In genomic region chr12:83856803-83857202, GRCh38 we compare ENCODE assay signal across 28 cellular contexts.
DNase-seq lines count a peak whose midpoint lies in the region; FAIRE-seq and TF ChIP-seq lines count a peak whose summit lies in the region.
"Had no signal": no experiment of that assay in that cellular context is flagged by ENCODE, and none has a peak within 500 bp of the region (broad histone marks: within the 10 kb centered on the region; RNA-seq: fewer than 3 reads in every experiment).

No MANE protein-coding gene starts in this region.

- POLR2A ChIA-PET in HEK293 (lab: Yijun Ruan, JAX): no interaction called here

- H3K9me3 ChIP-seq in HEK293 (ENCODE audit: control insufficient read depth, insufficient read depth, low read depth, low read length): no peaks in the 10 kb centered on the region
- H3K9me3 ChIP-seq in adipocyte (ENCODE audit: control insufficient read depth, low read length): peaks cover 15% of the 10 kb centered on the region

- no peak overlapping the region for H3K27ac ChIP-seq in HEK293 (ENCODE audit: extremely low read depth, low read depth, low read length)
- H3K27ac ChIP-seq: BLaER1 had no signal

- DNase-seq in OCI-M1 (lab: John Stamatoyannopoulos, UW) (peak; percentile 17), adipocyte (ENCODE audit: low read depth) (no peak), frontal cortex (ENCODE audit: low spot score in 2 of 2) (no peak), mesothelial cell of epicardium (ENCODE audit: low spot score in 2 of 2, unreplicated experiment in 2 of 2) (no peak), SHP77 (lab: John Stamatoyannopoulos, UW) (no peak)
- DNase-seq in activated naive CD4-positive, alpha-beta T cell treated with anti-CD3 and anti-CD28 coated beads, Interleukin-2, amount 10 ng/mL, durations not matched to agents 7 days and 5 days: no peak
- DNase-seq: 8988T; ACHN; BE2C; C1 segment of cervical spinal cord; CD4-positive, alpha-beta memory T cell; CD4-positive, CD25-positive, alpha-beta regulatory T cell; CD8-positive, alpha-beta memory T cell; COR-L47; DMS 273 treated with DMSO at 0.1 percent for 48 hours; DMS153; DMS53; DMS79; DND-41; EL; GDM1 had no signal

- peaks cover 33% of the 10 kb centered on the region for H3K9me3 Mint-ChIP-seq in mesothelial cell of epicardium
- peaks cover 17% of the 10 kb centered on the region for H3K9me3 Mint-ChIP-seq in activated naive CD4-positive, alpha-beta T cell treated with anti-CD3 and anti-CD28 coated beads, Interleukin-2, amount 10 ng/mL, durations not matched to agents 7 days and 5 days

- H3K36me3 ChIP-seq in HEK293 (ENCODE audit: control insufficient read depth in 2 of 2, insufficient read depth in 1 of 2, low read length in 2 of 2): no peaks in the 10 kb centered on the region
- no peaks in the 10 kb centered on the region for H3K36me3 ChIP-seq in adipocyte (ENCODE audit: control insufficient read depth, insufficient read depth, low read length, severe bottlenecking)
- H3K36me3 ChIP-seq: BE2C, BLaER1 had no signal

- FAIRE-seq in frontal cortex (lab: Jason Lieb, UNC): peak; percentile 61
- FAIRE-seq: A204.1, GM12878, GM12892, GM18507 had no signal

- CTCF ChIA-PET in HEK293 (lab: Yijun Ruan, JAX): no interaction called here
- CTCF ChIA-PET in activated naive CD4-positive, alpha-beta T cell treated with anti-CD3 and anti-CD28 coated beads, Interleukin-2, amount 10 ng/mL, durations not matched to agents 7 days and 5 days (lab: Charles Lee): no interaction called here

- H3K27me3 ChIP-seq in adipocyte (replicated peaks; ENCODE audit: control insufficient read depth, insufficient read depth, low read length): no peaks in the 10 kb centered on the region
- H3K27me3 ChIP-seq: BE2C, BLaER1 had no signal

- H3K4me3 Mint-ChIP-seq in mesothelial cell of epicardium: no peak overlapping the region
- H3K4me3 Mint-ChIP-seq in activated naive CD4-positive, alpha-beta T cell treated with anti-CD3 and anti-CD28 coated beads, Interleukin-2, amount 10 ng/mL, durations not matched to agents 7 days and 5 days: no peak overlapping the region
- H3K4me3 Mint-ChIP-seq: CD14-positive monocyte; CD4-positive, alpha-beta memory T cell; CD8-positive, alpha-beta memory T cell had no signal

- TF ChIP-seq CTCF in HEK293 (tag by site-specific recombination; IDR thresholded peaks at IDR 0.05): no peak
- no peak for TF ChIP-seq CTCF in mesothelial cell of epicardium (IDR thresholded peaks at IDR 0.05; ENCODE audit: unreplicated experiment)

- no peak overlapping the region for H3K27ac Mint-ChIP-seq in mesothelial cell of epicardium
- no peak overlapping the region for H3K27ac Mint-ChIP-seq in activated naive CD4-positive, alpha-beta T cell treated with anti-CD3 and anti-CD28 coated beads, Interleukin-2, amount 10 ng/mL, durations not matched to agents 7 days and 5 days
- H3K27ac Mint-ChIP-seq: CD4-positive, alpha-beta memory T cell; CD4-positive, CD25-positive, alpha-beta regulatory T cell; CD8-positive, alpha-beta memory T cell had no signal

- H3K9ac ChIP-seq in adipocyte (ENCODE audit: low read length): no peak overlapping the region
- H3K9ac ChIP-seq: BLaER1 had no signal

- H3K27me3 Mint-ChIP-seq in mesothelial cell of epicardium (ENCODE audit: low read depth): no peaks in the 10 kb centered on the region
- H3K27me3 Mint-ChIP-seq in activated naive CD4-positive, alpha-beta T cell treated with anti-CD3 and anti-CD28 coated beads, Interleukin-2, amount 10 ng/mL, durations not matched to agents 7 days and 5 days: no peaks in the 10 kb centered on the region
- H3K27me3 Mint-ChIP-seq: CD4-positive, CD25-positive, alpha-beta regulatory T cell; CD8-positive, alpha-beta memory T cell had no signal

- peaks cover 18% of the 10 kb centered on the region for H3K36me3 Mint-ChIP-seq in mesothelial cell of epicardium
- no peaks in the 10 kb centered on the region for H3K36me3 Mint-ChIP-seq in activated naive CD4-positive, alpha-beta T cell treated with anti-CD3 and anti-CD28 coated beads, Interleukin-2, amount 10 ng/mL, durations not matched to agents 7 days and 5 days
- H3K36me3 Mint-ChIP-seq: CD14-positive monocyte; CD4-positive, alpha-beta memory T cell; CD4-positive, CD25-positive, alpha-beta regulatory T cell; CD8-positive, alpha-beta memory T cell had no signal

- H3K4me3 ChIP-seq in HEK293 (ENCODE audit: low read depth, low read length) (no peak overlapping the region), adipocyte (ENCODE audit: low read length) (peak overlapping the region; percentile 17)
- H3K4me3 ChIP-seq: BLaER1, GM12878 had no signal

- H3K4me1 Mint-ChIP-seq in mesothelial cell of epicardium: peaks cover 3% of the 10 kb centered on the region
- no peaks in the 10 kb centered on the region for H3K4me1 Mint-ChIP-seq in activated naive CD4-positive, alpha-beta T cell treated with anti-CD3 and anti-CD28 coated beads, Interleukin-2, amount 10 ng/mL, durations not matched to agents 7 days and 5 days
- H3K4me1 Mint-ChIP-seq: CD14-positive monocyte; CD4-positive, alpha-beta memory T cell; CD4-positive, CD25-positive, alpha-beta regulatory T cell; CD8-positive, alpha-beta memory T cell had no signal

- H3K4me1 ChIP-seq in HEK293 (ENCODE audit: control insufficient read depth, insufficient read depth, low read length) (no peaks in the 10 kb centered on the region), adipocyte (ENCODE audit: control insufficient read depth, insufficient read depth, low read length) (no peaks in the 10 kb centered on the region)
- H3K4me1 ChIP-seq: BE2C, BLaER1 had no signal

TF ChIP-seq in HEK293, 187 proteins besides CTCF, POLR2A, EP300 and RAD21:
- TF ChIP-seq SETDB1 (IDR thresholded peaks at IDR 0.05; ENCODE audit: insufficient read length, low read length) (peak; percentile 57), SALL2 (tag by site-specific recombination; IDR thresholded peaks at IDR 0.05; ENCODE audit: borderline replicate concordance) (no peak)
